Comparison of ENCODE assay signal across 8 cellular contexts in genomic region chr19:45492627-45493470, GRCh38. TPM values are rescaled to one million over a fixed set of nuclear protein-coding genes. Genes with fewer than 3 reads are reported as not detected.
DNase-seq lines count a peak whose midpoint lies in the region; ATAC-seq and TF ChIP-seq lines count a peak whose summit lies in the region.

No MANE protein-coding gene starts in this region.

- H3K27ac Mint-ChIP-seq in T-helper 1 cell treated with Interleukin-12 subunit alpha and Interleukin-12 subunit beta and Interleukin-4 antibody, amounts not matched to agents 30 μg/mL and 1 μg/mL, for 36 hours: no peak overlapping the region

- no peak overlapping the region for H2AFZ ChIP-seq in SK-N-SH (ENCODE audit: low read depth)

- H3K4me1 Mint-ChIP-seq in T-helper 1 cell treated with Interleukin-12 subunit alpha and Interleukin-12 subunit beta and Interleukin-4 antibody, amounts not matched to agents 30 μg/mL and 1 μg/mL, for 36 hours (ENCODE audit: low read depth): peaks cover 18% of the 10 kb centered on the region

- no peaks in the 10 kb centered on the region for H3K9me3 Mint-ChIP-seq in T-helper 1 cell treated with Interleukin-12 subunit alpha and Interleukin-12 subunit beta and Interleukin-4 antibody, amounts not matched to agents 30 μg/mL and 1 μg/mL, for 36 hours

- H3K4me3 ChIP-seq in SK-N-SH (ENCODE audit: low read depth in 2 of 2, low read length in 1 of 2): no peak overlapping the region
- H3K4me3 ChIP-seq in fibroblast of the aortic adventitia (ENCODE audit: low read depth, low read length): peak overlapping the region; percentile 71

- peaks cover 13% of the 10 kb centered on the region; the same call in 1 of the 2 replicates for H4K20me1 ChIP-seq in SK-N-SH (ENCODE audit: insufficient read depth)

- H3K4me3 Mint-ChIP-seq in T-helper 1 cell treated with Interleukin-12 subunit alpha and Interleukin-12 subunit beta and Interleukin-4 antibody, amounts not matched to agents 30 μg/mL and 1 μg/mL, for 36 hours: peak overlapping the region; percentile 70

- CTCF ChIA-PET in SK-N-SH (lab: Yijun Ruan, JAX): interaction anchor here (0.7 to 7.3 kb wide), 4 partner anchors 15 to 60 kb away, joined by 3 to 61 read pairs (median 4); no protein-coding TSS in a partner anchor

- TF ChIP-seq CTCF in SK-N-SH (IDR thresholded peaks at IDR 0.05) (no peak), fibroblast of the aortic adventitia (IDR thresholded peaks at IDR 0.05; ENCODE audit: insufficient read depth, low read length) (no peak)

- H3K9me3 ChIP-seq in SK-N-SH: no peaks in the 10 kb centered on the region

- H3K9me2 ChIP-seq in SK-N-SH: no peaks in the 10 kb centered on the region

- TF ChIP-seq RAD21 in SK-N-SH (IDR thresholded peaks at IDR 0.05; ENCODE audit: low read length): no peak

- POLR2A ChIA-PET in SK-N-SH (lab: Yijun Ruan, JAX): no interaction called here

- WGBS in SK-N-SH (ENCODE audit: low lambda C conversion rate): 66% methylated on average over 28 of the region's 32 CpGs

- H3K9ac ChIP-seq in SK-N-SH: no peak overlapping the region

- H3K27me3 Mint-ChIP-seq in T-helper 1 cell treated with Interleukin-12 subunit alpha and Interleukin-12 subunit beta and Interleukin-4 antibody, amounts not matched to agents 30 μg/mL and 1 μg/mL, for 36 hours (ENCODE audit: low read depth): peaks cover 24% of the 10 kb centered on the region

- H3K36me3 Mint-ChIP-seq in T-helper 1 cell treated with Interleukin-12 subunit alpha and Interleukin-12 subunit beta and Interleukin-4 antibody, amounts not matched to agents 30 μg/mL and 1 μg/mL, for 36 hours (ENCODE audit: low read depth): no peaks in the 10 kb centered on the region

- no peaks in the 10 kb centered on the region for H3K27me3 ChIP-seq in SK-N-SH (ENCODE audit: insufficient read depth)

- DNase-seq in SK-N-SH (peak; percentile 28), fibroblast of the aortic adventitia (ENCODE audit: low read depth) (peak; percentile 72), occipital lobe (lab: John Stamatoyannopoulos, UW) (peak; percentile 25), SK-N-DZ (ENCODE audit: low spot score) (no peak)

- no peak for TF ChIP-seq EP300 in SK-N-SH (IDR thresholded peaks at IDR 0.05; ENCODE audit: borderline replicate concordance in 1 of 2, low read depth in 1 of 2, low read length in 1 of 2)

- H3K4me1 ChIP-seq in SK-N-SH (ENCODE audit: control insufficient read depth in 1 of 2, insufficient read depth in 2 of 2, low read depth in 1 of 2, low read length in 1 of 2): peaks cover 3 to 12% of the 10 kb centered on the region in 2 experiments; a peak in 2 of 4 replicates

- no peak for ATAC-seq in SK-N-SH treated with all-trans-retinoic acid at 6 μM for 48 hours
- no peak for ATAC-seq in HG02610 (IDR thresholded peaks at IDR 0.05; ENCODE audit: unreplicated experiment)
- ATAC-seq in GM21786 (IDR thresholded peaks at IDR 0.05; ENCODE audit: unreplicated experiment): no peak

- H3K4me2 ChIP-seq in SK-N-SH: no peak overlapping the region

- peaks cover 3% of the 10 kb centered on the region for H3F3A ChIP-seq in SK-N-SH (replicated peaks; ENCODE audit: insufficient read depth)

- H3K36me3 ChIP-seq in SK-N-SH (replicated peaks in 1 of 2; ENCODE audit: control insufficient read depth in 1 of 2, insufficient read depth in 2 of 2, low read length in 1 of 2): no peaks in the 10 kb centered on the region

- H3K27ac ChIP-seq in SK-N-SH (ENCODE audit: low read depth in 2 of 2, low read length in 1 of 2): no peak overlapping the region

- no peaks in the 10 kb centered on the region for H3K79me2 ChIP-seq in SK-N-SH (ENCODE audit: insufficient read depth)

TF ChIP-seq in SK-N-SH, 30 proteins besides CTCF, POLR2A, EP300 and RAD21 (continues in another document):
- TF ChIP-seq TCF12 (IDR thresholded peaks at IDR 0.05): no peak
- no peak for TF ChIP-seq IRF3 (IDR thresholded peaks at IDR 0.05; ENCODE audit: low read depth, low read length)
- no peak for TF ChIP-seq ELF1 (IDR thresholded peaks at IDR 0.05)
- TF ChIP-seq MAX (IDR thresholded peaks at IDR 0.05; ENCODE audit: low read depth): no peak
- TF ChIP-seq RFX5 (IDR thresholded peaks at IDR 0.05; ENCODE audit: low read length): no peak
- no peak for TF ChIP-seq SIN3A (IDR thresholded peaks at IDR 0.05; ENCODE audit: borderline replicate concordance, low read depth, low read length)
- TF ChIP-seq GABPA (IDR thresholded peaks at IDR 0.05; ENCODE audit: low read depth): no peak
- TF ChIP-seq NRF1 (IDR thresholded peaks at IDR 0.05; ENCODE audit: low read depth, low read length): no peak

TF ChIP-seq in SK-N-SH treated with all-trans-retinoic acid at 6 μM for 48 hours, 23 proteins besides CTCF, POLR2A, EP300 and RAD21:
- no peak for TF ChIP-seq GLIS3 (CRISPR knock-in tag; IDR thresholded peaks at IDR 0.05)
- TF ChIP-seq SNAI2 (CRISPR knock-in tag; IDR thresholded peaks at IDR 0.05): no peak
- TF ChIP-seq TSHZ2 (CRISPR knock-in tag; IDR thresholded peaks at IDR 0.05): no peak
- TF ChIP-seq TCF4 (CRISPR knock-in tag; IDR thresholded peaks at IDR 0.05; ENCODE audit: borderline replicate concordance): no peak
- no peak for TF ChIP-seq ARNTL (CRISPR knock-in tag; IDR thresholded peaks at IDR 0.05; ENCODE audit: borderline replicate concordance, low read depth)
- no peak for TF ChIP-seq BACH2 (CRISPR knock-in tag; IDR thresholded peaks at IDR 0.05; ENCODE audit: borderline replicate concordance)
- TF ChIP-seq PPARA (CRISPR knock-in tag; IDR thresholded peaks at IDR 0.05; ENCODE audit: borderline replicate concordance): no peak
- TF ChIP-seq ZFP3 (CRISPR knock-in tag; IDR thresholded peaks at IDR 0.05): no peak
- TF ChIP-seq ESRRG (CRISPR knock-in tag; IDR thresholded peaks at IDR 0.05): no peak

RNA-seq across cellular contexts. Expression of gene RTN2, which starts 4.0 kb away (rescaled TPM):
- 6.8 and 7.0 TPM in 2 replicates for polyA plus RNA-seq in SK-N-SH (2012; rRNA removed)
- polyA plus RNA-seq in SK-N-SH (2012; cell fraction: cytosol; rRNA removed): 4.3 and 6.8 TPM in 2 replicates
- polyA plus RNA-seq in SK-N-SH (2012; cell fraction: nucleus; rRNA removed): 8.6 and 11.9 TPM in 2 replicates
- total RNA-seq in fibroblast of the aortic adventitia (ENCODE audit: low replicate concordance) (5.7 and 26.8 TPM in 2 replicates), occipital lobe (56.8 TPM)
- 35.2 and 50.4 TPM in 2 replicates for polyA plus RNA-seq in SK-N-DZ (2014; cell fraction: cytosol; rRNA removed)
- 33.0 and 40.4 TPM in 2 replicates for polyA plus RNA-seq in SK-N-DZ (2014; cell fraction: nucleus; rRNA removed)

RNA-seq across cellular contexts. Expression of gene PPM1N, which starts 5.4 kb away (rescaled TPM):
- polyA plus RNA-seq in SK-N-SH (2012; rRNA removed): 10.3 and 10.9 TPM in 2 replicates
- polyA plus RNA-seq in SK-N-SH (2012; cell fraction: cytosol; rRNA removed): 6.8 and 8.2 TPM in 2 replicates
- 19.9 and 24.3 TPM in 2 replicates for polyA plus RNA-seq in SK-N-SH (2012; cell fraction: nucleus; rRNA removed)
- total RNA-seq in fibroblast of the aortic adventitia (ENCODE audit: low replicate concordance) (0.99 and 2.4 TPM in 2 replicates), occipital lobe (0.47 TPM)
- 7.6 and 9.1 TPM in 2 replicates for polyA plus RNA-seq in SK-N-DZ (2014; cell fraction: cytosol; rRNA removed)
- 13.0 and 15.0 TPM in 2 replicates for polyA plus RNA-seq in SK-N-DZ (2014; cell fraction: nucleus; rRNA removed)

RNA-seq across cellular contexts. Expression of gene VASP, which starts 14.4 kb away (rescaled TPM):
- 31.6 and 37.8 TPM in 2 replicates for polyA plus RNA-seq in SK-N-SH (2012; rRNA removed)
- polyA plus RNA-seq in SK-N-SH (2012; cell fraction: cytosol; rRNA removed): 26.2 and 30.0 TPM in 2 replicates
- polyA plus RNA-seq in SK-N-SH (2012; cell fraction: nucleus; rRNA removed): 54.0 and 62.4 TPM in 2 replicates
- total RNA-seq in fibroblast of the aortic adventitia (ENCODE audit: low replicate concordance): 31.6 and 33.3 TPM in 2 replicates
- total RNA-seq in occipital lobe: 8.4 TPM
- polyA plus RNA-seq in SK-N-DZ (2014; cell fraction: cytosol; rRNA removed): 20.3 and 20.6 TPM in 2 replicates
- polyA plus RNA-seq in SK-N-DZ (2014; cell fraction: nucleus; rRNA removed): 12.5 and 15.2 TPM in 2 replicates

RNA-seq across cellular contexts. Expression of gene FOSB, which starts 25.1 kb away (rescaled TPM):
- 38.4 and 78.2 TPM in 2 replicates for polyA plus RNA-seq in SK-N-SH (2012; rRNA removed)
- 19.6 and 23.8 TPM in 2 replicates for polyA plus RNA-seq in SK-N-SH (2012; cell fraction: cytosol; rRNA removed)
- polyA plus RNA-seq in SK-N-SH (2012; cell fraction: nucleus; rRNA removed): 377 and 391 TPM in 2 replicates
- 0.33 and 0.81 TPM in 2 replicates for total RNA-seq in fibroblast of the aortic adventitia (ENCODE audit: low replicate concordance)
- total RNA-seq in occipital lobe: 2.2 TPM
- not detected in 2 replicates for polyA plus RNA-seq in SK-N-DZ (2014; cell fraction: cytosol; rRNA removed)
- not detected in 2 replicates for polyA plus RNA-seq in SK-N-DZ (2014; cell fraction: nucleus; rRNA removed)
